Comparison of ENCODE assay signal across 1 cellular context in the genomic region with DNA sequence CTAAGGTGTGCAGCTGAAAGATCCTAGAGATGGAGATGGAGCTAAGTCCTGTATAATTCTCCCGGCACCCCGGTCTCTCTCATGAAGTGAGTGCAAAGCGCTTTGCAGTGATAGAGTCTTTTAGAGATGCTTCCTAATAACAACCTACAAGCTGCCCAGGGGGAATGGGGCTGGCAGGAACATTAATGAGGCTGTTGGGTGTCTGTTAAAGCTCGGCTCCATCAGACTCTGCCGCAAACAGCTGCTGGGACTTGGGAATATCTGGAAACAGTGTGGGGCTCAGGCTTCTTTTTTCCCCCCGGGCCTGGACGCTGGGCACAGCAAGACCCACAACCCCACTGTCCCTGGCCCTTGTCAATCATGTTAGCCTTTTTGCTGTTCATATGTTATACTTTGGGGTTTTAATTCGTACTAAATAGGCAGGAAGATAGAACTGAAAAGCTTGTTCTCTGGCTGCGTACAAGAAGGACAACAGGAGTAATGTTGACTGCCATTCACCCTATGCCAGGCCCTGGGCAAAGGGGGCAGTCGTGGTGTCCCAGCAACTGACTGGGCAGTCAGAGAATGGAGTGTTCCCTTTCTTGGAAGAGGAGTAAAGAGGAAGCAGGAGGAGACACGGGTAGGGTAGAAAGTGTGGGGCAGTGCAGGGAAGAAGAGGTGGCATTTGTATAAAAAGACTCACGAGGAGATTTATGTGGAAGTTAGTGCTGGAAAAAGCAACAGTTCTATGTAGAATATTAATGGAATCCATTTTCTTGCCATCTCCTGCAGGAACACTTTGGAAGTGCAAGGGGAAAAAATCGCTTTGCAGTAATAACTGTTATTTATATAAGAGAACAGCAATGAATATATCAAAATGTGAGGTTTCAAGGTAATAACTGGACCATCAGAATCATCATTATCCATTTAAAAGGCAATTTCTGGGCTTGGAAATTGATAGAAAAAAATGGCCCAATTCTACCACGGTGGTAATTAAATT.
TF ChIP-seq lines count a peak whose summit lies in the region.

No MANE protein-coding gene starts in this region.

TF ChIP-seq in SK-N-SH, 30 proteins besides CTCF, POLR2A, EP300 and RAD21 (continued from another document):
- TF ChIP-seq MAX (IDR thresholded peaks at IDR 0.05; ENCODE audit: low read depth), result no peak
- no peak for TF ChIP-seq RXRA (IDR thresholded peaks at IDR 0.05; ENCODE audit: borderline replicate concordance, low read depth)
- TF ChIP-seq TEAD4 (IDR thresholded peaks at IDR 0.05; ENCODE audit: borderline replicate concordance, insufficient read depth), result no peak
- TF ChIP-seq NRF1 (IDR thresholded peaks at IDR 0.05; ENCODE audit: low read depth, low read length), result no peak
- TF ChIP-seq, protein P1, sequence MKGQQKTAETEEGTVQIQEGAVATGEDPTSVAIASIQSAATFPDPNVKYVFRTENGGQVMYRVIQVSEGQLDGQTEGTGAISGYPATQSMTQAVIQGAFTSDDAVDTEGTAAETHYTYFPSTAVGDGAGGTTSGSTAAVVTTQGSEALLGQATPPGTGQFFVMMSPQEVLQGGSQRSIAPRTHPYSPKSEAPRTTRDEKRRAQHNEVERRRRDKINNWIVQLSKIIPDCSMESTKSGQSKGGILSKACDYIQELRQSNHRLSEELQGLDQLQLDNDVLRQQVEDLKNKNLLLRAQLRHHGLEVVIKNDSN (IDR thresholded peaks at IDR 0.05; ENCODE audit: borderline replicate concordance, low read depth), result no peak
- no peak for TF ChIP-seq FOSL2 (IDR thresholded peaks at IDR 0.05; ENCODE audit: borderline replicate concordance, low read depth)
- TF ChIP-seq EZH2phosphoT487 (IDR thresholded peaks at IDR 0.05; ENCODE audit: borderline replicate concordance, low read depth), result no peak
- TF ChIP-seq MXI1 (IDR thresholded peaks at IDR 0.05; ENCODE audit: low read depth, low read length), result no peak
